16 cellular contexts compared by ENCODE assay signal in the genomic region with DNA sequence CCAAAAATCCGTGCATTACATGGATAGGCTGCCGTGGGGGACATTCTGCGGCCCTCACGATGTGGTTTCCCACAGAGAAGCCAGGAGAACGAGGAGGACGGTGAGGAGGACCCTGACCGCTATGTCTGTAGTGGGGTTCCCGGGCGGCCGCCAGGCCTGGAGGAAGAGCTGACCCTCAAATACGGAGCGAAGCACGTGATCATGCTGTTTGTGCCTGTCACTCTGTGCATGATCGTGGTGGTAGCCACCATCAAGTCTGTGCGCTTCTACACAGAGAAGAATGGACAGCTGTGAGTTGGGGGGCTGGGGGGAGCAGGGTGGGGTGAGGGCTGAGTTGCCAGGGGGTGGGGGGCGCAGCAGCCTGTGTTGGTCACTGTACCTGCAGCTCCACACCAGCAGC. TPM values are rescaled to one million over a fixed set of nuclear protein-coding genes. Genes with fewer than 3 reads are reported as not detected.
DNase-seq lines count a peak whose midpoint lies in the region; ATAC-seq and TF ChIP-seq lines count a peak whose summit lies in the region.
"Had no signal": no experiment of that assay in that cellular context is flagged by ENCODE, and none has a peak within 500 bp of the region (broad histone marks: within the 10 kb centered on the region; RNA-seq: fewer than 3 reads in every experiment).

No MANE protein-coding gene starts in this region.

- 86 to 88% methylated on average over 6 to 16 of the region's 16 CpGs for WGBS in upper lobe of left lung, 2 donors
- 86 to 89% (median 88%) methylated on average over 16 of the region's 16 CpGs for WGBS in ovary, 3 donors

- ATAC-seq in T-cell (replicated peaks in 1 of 4) = no peak
- no peak for ATAC-seq in effector memory CD8-positive, alpha-beta T cell (replicated peaks)
- ATAC-seq in upper lobe of left lung (ENCODE audit: low FRiP score in 2 of 2) = no peak
- ATAC-seq in HG03039 (IDR thresholded peaks at IDR 0.05; ENCODE audit: unreplicated experiment) = no peak

- H3K27ac Mint-ChIP-seq in activated naive CD4-positive, alpha-beta T cell treated with anti-CD3 and anti-CD28 coated beads, Interleukin-2, amount 50 U/mL, for 24 hours = peak overlapping the region; percentile 85
- H3K27ac Mint-ChIP-seq in T-cell = peak overlapping the region; percentile 86 to 88
- peak overlapping the region; percentile 91 to 95 for H3K27ac Mint-ChIP-seq in effector memory CD8-positive, alpha-beta T cell

- no peaks in the 10 kb centered on the region for H3K27me3 ChIP-seq in upper lobe of left lung
- no peaks in the 10 kb centered on the region for H3K27me3 ChIP-seq in ovary
- H3K27me3 ChIP-seq: cardiac muscle cell had no signal

- H3K4me1 Mint-ChIP-seq in activated naive CD4-positive, alpha-beta T cell treated with anti-CD3 and anti-CD28 coated beads, Interleukin-2, amount 50 U/mL, for 24 hours = peaks cover 48% of the 10 kb centered on the region
- H3K4me1 Mint-ChIP-seq in T-cell = peaks cover 46 to 55% (median 53%) of the 10 kb centered on the region in 3 donors
- H3K4me1 Mint-ChIP-seq in effector memory CD8-positive, alpha-beta T cell (ENCODE audit: low read depth in 2 of 2) = peaks cover 24 to 30% of the 10 kb centered on the region in 2 donors

- peaks cover 1% of the 10 kb centered on the region for H3K36me3 Mint-ChIP-seq in activated naive CD4-positive, alpha-beta T cell treated with anti-CD3 and anti-CD28 coated beads, Interleukin-2, amount 50 U/mL, for 24 hours
- peaks cover 2% of the 10 kb centered on the region for H3K36me3 Mint-ChIP-seq in T-cell
- peaks cover 9% of the 10 kb centered on the region for H3K36me3 Mint-ChIP-seq in effector memory CD8-positive, alpha-beta T cell (ENCODE audit: insufficient read depth)

- DNase-seq in activated naive CD4-positive, alpha-beta T cell (lab: John Stamatoyannopoulos, UW) = no peak
- DNase-seq in T-cell (no peak), upper lobe of left lung (peak in 1 of 2 donors; percentile 46), 8988T (no peak), ovary (no peak)
- DNase-seq in effector memory CD8-positive, alpha-beta T cell = no peak
- DNase-seq: activated CD4-positive, CD25-positive, alpha-beta regulatory T cell; activated gamma-delta T cell; DMS79 treated with DMSO at 0.1 percent for 48 hours; foreskin melanocyte; H7; NCI-H146; NCI-H446 had no signal

- intact Hi-C loops in ovary (cut with DNase I) = no loop called here

- H3K27ac ChIP-seq in upper lobe of left lung = peak overlapping the region in 3 of 4 donors; percentile 73 to 84 (median 80)
- no peak overlapping the region for H3K27ac ChIP-seq in ovary
- H3K27ac ChIP-seq: cardiac muscle cell had no signal

- CTCF ChIA-PET in T-cell (lab: Charles Lee) = interaction anchor here (0.8 to 1.5 kb wide), 3 partner anchors 63 to 275 kb away, joined by 3 read pairs; no protein-coding TSS in a partner anchor

- H3K27me3 Mint-ChIP-seq in activated naive CD4-positive, alpha-beta T cell treated with anti-CD3 and anti-CD28 coated beads, Interleukin-2, amount 50 U/mL, for 24 hours = no peaks in the 10 kb centered on the region
- H3K27me3 Mint-ChIP-seq in T-cell = no peaks in the 10 kb centered on the region
- H3K27me3 Mint-ChIP-seq in effector memory CD8-positive, alpha-beta T cell = no peaks in the 10 kb centered on the region

- no peak for TF ChIP-seq EP300 in upper lobe of left lung (IDR thresholded peaks at IDR 0.05)
- no peak for TF ChIP-seq EP300 in ovary (IDR thresholded peaks at IDR 0.05)

- TF ChIP-seq POLR2A in upper lobe of left lung (IDR thresholded peaks at IDR 0.05) (no peak), ovary (IDR thresholded peaks at IDR 0.05) (no peak)

- POLR2A ChIA-PET in T-cell (lab: Charles Lee) = interaction anchor here in 1 of 2 donors (1.0 kb wide), 1 partner anchor 12 kb away, joined by 3 read pairs; no protein-coding TSS in a partner anchor

- H3K4me3 Mint-ChIP-seq in activated naive CD4-positive, alpha-beta T cell treated with anti-CD3 and anti-CD28 coated beads, Interleukin-2, amount 50 U/mL, for 24 hours = peak overlapping the region; percentile 73
- H3K4me3 Mint-ChIP-seq in T-cell = peak overlapping the region; percentile 55 to 77 (median 67)
- H3K4me3 Mint-ChIP-seq in effector memory CD8-positive, alpha-beta T cell = peak overlapping the region; percentile 65 to 82

- peaks cover 30 to 48% (median 41%) of the 10 kb centered on the region in 4 donors for H3K4me1 ChIP-seq in upper lobe of left lung
- peaks cover 6% of the 10 kb centered on the region for H3K4me1 ChIP-seq in ovary (ENCODE audit: insufficient read depth)

- H3K9me3 ChIP-seq in upper lobe of left lung (no peaks in the 10 kb centered on the region), ovary (no peaks in the 10 kb centered on the region)

- no peaks in the 10 kb centered on the region for H3K9me3 Mint-ChIP-seq in activated naive CD4-positive, alpha-beta T cell treated with anti-CD3 and anti-CD28 coated beads, Interleukin-2, amount 50 U/mL, for 24 hours
- no peaks in the 10 kb centered on the region for H3K9me3 Mint-ChIP-seq in T-cell
- H3K9me3 Mint-ChIP-seq in effector memory CD8-positive, alpha-beta T cell = no peaks in the 10 kb centered on the region

- H3K36me3 ChIP-seq in upper lobe of left lung (peaks cover 0 to 41% (median 13%) of the 10 kb centered on the region in 4 donors), ovary (no peaks in the 10 kb centered on the region)
- H3K36me3 ChIP-seq: cardiac muscle cell had no signal

- H3K4me3 ChIP-seq in upper lobe of left lung = no peak overlapping the region
- H3K4me3 ChIP-seq in ovary = no peak overlapping the region
- H3K4me3 ChIP-seq: cardiac muscle cell had no signal

- TF ChIP-seq CTCF in upper lobe of left lung (IDR thresholded peaks at IDR 0.05) (no peak), ovary (IDR thresholded peaks at IDR 0.05) (no peak)

RNA-seq across cellular contexts. Expression of a gene that starts 13.2 kb away (rescaled TPM):
- 1 to 10 TPM; 1.9 to 5.6 (median 4.0) TPM for total RNA-seq in T-cell
- 10 to 100 TPM; 31.2 to 70.9 (median 37.6) TPM for total RNA-seq in upper lobe of left lung
- 10 to 100 TPM; 19.4 to 37.0 (median 27.1) TPM for total RNA-seq in ovary
- polyA plus RNA-seq in ovary = 10 to 100 TPM; 17.8 to 20.1 TPM

RNA-seq across cellular contexts. Expression of a gene that starts 56.5 kb away (rescaled TPM):
- 10 to 100 TPM; 39.7 to 85.9 (median 65.0) TPM for total RNA-seq in T-cell
- 100 to 1,000 TPM in 1 of 6 donors, 10 to 100 TPM in 5; 27.1 to 105 (median 44.6) TPM for total RNA-seq in upper lobe of left lung
- total RNA-seq in ovary = 100 to 1,000 TPM in 1 of 7 donors, 10 to 100 TPM in 6; 37.4 to 101 (median 71.2) TPM
- polyA plus RNA-seq in ovary = 10 to 100 TPM; 37.5 to 59.9 TPM

Comparison
In these comparisons a context has a peak if more than half of its experiments do, and no peak if none do; other contexts are left out.
1. H3K27ac ChIP-seq: peak in upper lobe of left lung (3 of 4); none in ovary (0 of 2).
2. Peak in every context shown above with its lines, with median percentiles within 50 percentile points of each other: H3K27ac Mint-ChIP-seq and H3K4me3 Mint-ChIP-seq.